In the genomic region with DNA sequence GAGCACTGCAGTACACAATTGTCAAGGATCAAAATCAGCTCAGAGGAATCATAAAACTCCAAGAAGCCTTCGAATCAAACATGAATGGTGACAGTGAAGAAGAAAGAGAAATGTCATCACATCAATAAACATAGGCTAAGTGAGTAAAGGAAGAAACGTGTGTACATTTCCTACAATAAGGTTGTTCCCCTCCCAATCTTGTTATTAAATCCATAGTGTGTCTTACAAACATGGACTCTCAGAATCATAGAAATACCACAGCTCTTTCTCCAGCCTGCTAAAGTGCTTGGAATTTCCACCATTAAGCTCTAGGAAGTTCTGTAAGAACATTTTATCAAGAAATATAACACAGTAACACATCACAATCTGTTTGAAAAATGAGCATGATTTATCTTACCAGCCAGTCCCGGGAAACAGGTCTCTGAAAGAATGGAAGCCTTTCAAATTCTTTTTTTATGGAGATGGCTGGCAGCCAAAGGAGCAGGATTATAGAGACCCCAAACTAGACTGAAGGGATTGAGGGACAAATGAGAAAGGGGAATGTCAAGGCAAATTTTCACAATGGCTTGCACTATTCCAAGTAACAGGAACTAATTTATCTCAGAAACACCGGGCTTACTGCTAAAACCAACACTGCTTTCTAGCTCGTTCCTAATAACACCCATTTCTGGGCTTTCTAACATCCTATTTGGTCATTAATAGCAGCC, we compare ENCODE assay signal across 26 cellular contexts. TPM values are rescaled to one million over a fixed set of nuclear protein-coding genes. Genes with fewer than 3 reads are reported as not detected.
DNase-seq lines count a peak whose midpoint lies in the region; ATAC-seq and TF ChIP-seq lines count a peak whose summit lies in the region.
"Had no signal": no experiment of that assay in that cellular context is flagged by ENCODE, and none has a peak within 500 bp of the region (broad histone marks: within the 10 kb centered on the region; RNA-seq: fewer than 3 reads in every experiment).

No MANE protein-coding gene starts in this region.

- ATAC-seq in upper lobe of right lung: no peak
- ATAC-seq in HG03280 (IDR thresholded peaks at IDR 0.05; ENCODE audit: unreplicated experiment): no peak
- no peak for ATAC-seq in HG03354 (IDR thresholded peaks at IDR 0.05; ENCODE audit: poor library complexity, severe bottlenecking, unreplicated experiment)
- ATAC-seq: activated CD4-positive, CD25-positive, alpha-beta regulatory T cell treated with anti-CD3 and anti-CD28 coated beads, Interleukin-2, amount 50 U/mL, for 24 hours; activated CD8-positive, alpha-beta memory T cell treated with anti-CD3 and anti-CD28 coated beads, Interleukin-2, amount 10 ng/mL, durations not matched to agents 7 days and 5 days; CD8-positive, alpha-beta T cell; stimulated activated naive B cell treated with anti-CD40 and anti-IgM and Interleukin-4, amounts not matched to agents 10 μg/mL and 1 μg/mL and 100 μg/mL, for 72 hours had no signal

- intact Hi-C loops in CD4-positive, alpha-beta memory T cell (cut with micrococcal nuclease): no loop called here
- intact Hi-C loops in upper lobe of right lung (cut with DNase I): no loop called here

- no peaks in the 10 kb centered on the region for H3K27me3 ChIP-seq in CD4-positive, alpha-beta memory T cell (ENCODE audit: insufficient read depth, low read length)
- no peaks in the 10 kb centered on the region for H3K27me3 ChIP-seq in upper lobe of right lung
- H3K27me3 ChIP-seq: neutrophil had no signal

- POLR2A ChIA-PET in CD4-positive, alpha-beta memory T cell (lab: Charles Lee; ENCODE audit: partially characterized antibody): interaction anchor here (2.5 kb wide), 1 partner anchor 155 kb away, joined by 6 read pairs; no protein-coding TSS in a partner anchor
- POLR2A ChIA-PET in HEK293 (lab: Yijun Ruan, JAX): no interaction called here

- H3K36me3 Mint-ChIP-seq in CD4-positive, alpha-beta memory T cell: peaks cover 20 to 31% of the 10 kb centered on the region in 2 donors
- H3K36me3 Mint-ChIP-seq in brain (no peaks in the 10 kb centered on the region), neural crest cell (ENCODE audit: low read depth) (no peaks in the 10 kb centered on the region)

- peaks cover 0 to 2% (median 0%) of the 10 kb centered on the region in 8 donors for H3K9me3 Mint-ChIP-seq in CD4-positive, alpha-beta memory T cell
- H3K9me3 Mint-ChIP-seq in brain (peaks cover 0 to 4% (median 0%) of the 10 kb centered on the region in 5 experiments), neural crest cell (no peaks in the 10 kb centered on the region)
- H3K9me3 Mint-ChIP-seq: CD8-positive, alpha-beta T cell; IgD-negative memory B cell had no signal

- H3K4me3 ChIP-seq in CD4-positive, alpha-beta memory T cell (ENCODE audit: low read length in 2 of 2): no peak overlapping the region
- H3K4me3 ChIP-seq in HEK293 (ENCODE audit: low read depth, low read length): no peak overlapping the region
- no peak overlapping the region for H3K4me3 ChIP-seq in upper lobe of right lung

- peaks cover 0 to 4% of the 10 kb centered on the region in 2 donors for H3K27me3 Mint-ChIP-seq in CD4-positive, alpha-beta memory T cell
- peaks cover 16% of the 10 kb centered on the region for H3K27me3 Mint-ChIP-seq in brain
- H3K27me3 Mint-ChIP-seq in neural crest cell (ENCODE audit: low read depth): peaks cover 14% of the 10 kb centered on the region
- H3K27me3 Mint-ChIP-seq: activated CD8-positive, alpha-beta memory T cell treated with anti-CD3 and anti-CD28 coated beads, Interleukin-2, amount 10 ng/mL, durations not matched to agents 7 days and 5 days; IgD-negative memory B cell; stimulated activated naive B cell treated with anti-CD40 and anti-IgM and Interleukin-4, amounts not matched to agents 10 μg/mL and 1 μg/mL and 100 μg/mL, for 72 hours had no signal

- H3K27ac Mint-ChIP-seq in CD4-positive, alpha-beta memory T cell: peak overlapping the region in 4 of 7 donors; percentile 12 to 79 (median 24)
- H3K27ac Mint-ChIP-seq in brain: peak overlapping the region in 3 of 5 experiments; percentile 23 to 85 (median 75)
- no peak overlapping the region for H3K27ac Mint-ChIP-seq in neural crest cell (ENCODE audit: unreplicated experiment)
- H3K27ac Mint-ChIP-seq: activated CD8-positive, alpha-beta memory T cell treated with anti-CD3 and anti-CD28 coated beads, Interleukin-2, amount 10 ng/mL, durations not matched to agents 7 days and 5 days; CD8-positive, alpha-beta T cell; endodermal cell; IgD-negative memory B cell; stimulated activated naive B cell treated with anti-CD40 and anti-IgM and Interleukin-4, amounts not matched to agents 10 μg/mL and 1 μg/mL and 100 μg/mL, for 72 hours had no signal

- peaks cover 9% of the 10 kb centered on the region for H3K4me1 ChIP-seq in CD4-positive, alpha-beta memory T cell (ENCODE audit: insufficient read depth, low read length)
- H3K4me1 ChIP-seq in HEK293 (ENCODE audit: control insufficient read depth, insufficient read depth, low read length) (peaks cover 11% of the 10 kb centered on the region), upper lobe of right lung (peaks cover 5% of the 10 kb centered on the region)

- no peak overlapping the region for H3K27ac ChIP-seq in CD4-positive, alpha-beta memory T cell (ENCODE audit: low read depth, low read length)
- H3K27ac ChIP-seq in HEK293 (ENCODE audit: extremely low read depth, low read depth, low read length) (no peak overlapping the region), upper lobe of right lung (no peak overlapping the region)
- H3K27ac ChIP-seq: neutrophil had no signal

- TF ChIP-seq CTCF in HEK293 (tag by site-specific recombination; IDR thresholded peaks at IDR 0.05) (no peak), brain (conservative IDR thresholded peaks at IDR 0.05) (no peak), neural crest cell (conservative IDR thresholded peaks at IDR 0.05) (no peak), upper lobe of right lung (IDR thresholded peaks at IDR 0.05) (no peak)

- no peak overlapping the region for H3K4me3 Mint-ChIP-seq in CD4-positive, alpha-beta memory T cell
- peak overlapping the region; percentile 3 to 63 (median 46) for H3K4me3 Mint-ChIP-seq in brain
- H3K4me3 Mint-ChIP-seq in neural crest cell: peak overlapping the region; percentile 24
- H3K4me3 Mint-ChIP-seq: activated CD8-positive, alpha-beta memory T cell treated with anti-CD3 and anti-CD28 coated beads, Interleukin-2, amount 10 ng/mL, durations not matched to agents 7 days and 5 days; CD8-positive, alpha-beta T cell; endodermal cell; stimulated activated naive B cell treated with anti-CD40 and anti-IgM and Interleukin-4, amounts not matched to agents 10 μg/mL and 1 μg/mL and 100 μg/mL, for 72 hours had no signal

- peaks cover 6 to 26% (median 17%) of the 10 kb centered on the region in 4 donors for H3K4me1 Mint-ChIP-seq in CD4-positive, alpha-beta memory T cell
- H3K4me1 Mint-ChIP-seq in brain (peaks cover 40% of the 10 kb centered on the region), neural crest cell (peaks cover 19% of the 10 kb centered on the region)

- no peaks in the 10 kb centered on the region for H3K36me3 ChIP-seq in CD4-positive, alpha-beta memory T cell (ENCODE audit: insufficient read depth, low read length)
- H3K36me3 ChIP-seq in HEK293 (ENCODE audit: control insufficient read depth in 2 of 2, insufficient read depth in 1 of 2, low read length in 2 of 2): no peaks in the 10 kb centered on the region
- H3K36me3 ChIP-seq in upper lobe of right lung: no peaks in the 10 kb centered on the region
- H3K36me3 ChIP-seq: neutrophil had no signal

- no peaks in the 10 kb centered on the region for H3K9me3 ChIP-seq in CD4-positive, alpha-beta memory T cell (ENCODE audit: control insufficient read depth in 1 of 2, low read length in 2 of 2)
- no peaks in the 10 kb centered on the region for H3K9me3 ChIP-seq in HEK293 (ENCODE audit: control insufficient read depth, insufficient read depth, low read depth, low read length)
- H3K9me3 ChIP-seq in upper lobe of right lung: no peaks in the 10 kb centered on the region
- H3K9me3 ChIP-seq: neutrophil had no signal

- CTCF ChIA-PET in CD4-positive, alpha-beta memory T cell (lab: Charles Lee; ENCODE audit: partially characterized antibody): interaction anchor here (0.7 to 1.7 kb wide), 6 partner anchors 38 to 154 kb away, joined by 3 to 12 read pairs (median 3); no protein-coding TSS in a partner anchor
- CTCF ChIA-PET in HEK293 (lab: Yijun Ruan, JAX): interaction anchor here (0.6 to 1.8 kb wide), 5 partner anchors 10 to 447 kb away, joined by 3 to 7 read pairs (median 5); no protein-coding TSS in a partner anchor

- DNase-seq in CD4-positive, alpha-beta memory T cell: no peak
- DNase-seq in neural crest cell (ENCODE audit: low read depth, low spot score): no peak
- no peak for DNase-seq in upper lobe of right lung
- DNase-seq: activated CD8-positive, alpha-beta memory T cell treated with anti-CD3 and anti-CD28 coated beads, Interleukin-2, amount 10 ng/mL, durations not matched to agents 7 days and 5 days; activated effector memory CD4-positive, alpha-beta T cell treated with Interleukin-2 at 50 U/mL for 16 hours; aorta; CD8-positive, alpha-beta T cell; DMS79; endodermal cell; hypothalamus; kidney glomerular epithelial cell; mesendoderm; NCI-H1092; NCI-H2081 treated with DMSO at 0.1 percent for 48 hours; NCI-H526; SHP77 treated with DMSO at 0.1 percent for 48 hours; stimulated activated CD4-positive, alpha-beta T cell treated with anti-CD3 and anti-CD28 coated beads, Interleukin-15, amount 100 ng/mL, for 24 hours; stimulated activated naive B cell treated with anti-CD40 and anti-IgM and Interleukin-4, amounts not matched to agents 10 μg/mL and 1 μg/mL and 100 μg/mL, for 72 hours; T-helper 2 cell had no signal

TF ChIP-seq in HEK293, 187 proteins besides CTCF, POLR2A, EP300 and RAD21:
- TF ChIP-seq ZNF558 (tag by site-specific recombination; IDR thresholded peaks at IDR 0.05) (no peak), ZSCAN30 (tag by site-specific recombination; IDR thresholded peaks at IDR 0.05) (no peak), ZNF214 (tag by site-specific recombination; IDR thresholded peaks at IDR 0.05; ENCODE audit: borderline replicate concordance) (no peak), ZBTB20 (tag by site-specific recombination; IDR thresholded peaks at IDR 0.05) (0 out of 2 replicates have a peak, but pooled peaks have one; percentile 18), TRIM28 (IDR thresholded peaks at IDR 0.05; ENCODE audit: borderline replicate concordance, low read length) (peak; percentile 60), ZBTB8A (tag by site-specific recombination; IDR thresholded peaks at IDR 0.05) (peak; percentile 41; the same call in 1 of the 2 replicates), ZNF530 (tag by site-specific recombination; IDR thresholded peaks at IDR 0.05; ENCODE audit: low read depth) (no peak)
TF ChIP-seq in HEK293: peak in this region for 3.

RNA-seq across cellular contexts. Expression of gene TNFAIP3, which starts 4.5 kb away (rescaled TPM):
- total RNA-seq in CD4-positive, alpha-beta memory T cell: 100 to 1,000 TPM; 145 to 165 TPM
- 100 to 1,000 TPM; 112 to 318 TPM for polyA plus RNA-seq in CD4-positive, alpha-beta memory T cell
- 2.1 TPM for polyA plus RNA-seq in brain (ENCODE audit: insufficient read depth, low read depth, low replicate concordance)
- total RNA-seq in neural crest cell (2.9 TPM in 2 replicates), upper lobe of right lung (45.9 TPM)

Comparison
In these comparisons a context has a peak if more than half of its experiments do, and no peak if none do; other contexts are left out.
1. H3K4me3 Mint-ChIP-seq: peak in brain (5 of 5) and neural crest cell (single experiment); none in CD4-positive, alpha-beta memory T cell (0 of 8).
2. RNA of gene TNFAIP3, which starts 4.5 kb away (total RNA-seq): 145 to 165 TPM in CD4-positive, alpha-beta memory T cell and 45.9 TPM in upper lobe of right lung (single experiment); 2.9 TPM in neural crest cell; every median in the first group is over 10 times any median in the second.